Comparison of ENCODE assay signal across 22 cellular contexts in genomic region chr10:133129854-133130495, GRCh38. TPM values are rescaled to one million over a fixed set of nuclear protein-coding genes. Genes with fewer than 3 reads are reported as not detected.
DNase-seq lines count a peak whose midpoint lies in the region; ATAC-seq and TF ChIP-seq lines count a peak whose summit lies in the region.
"Had no signal": no experiment of that assay in that cellular context is flagged by ENCODE, and none has a peak within 500 bp of the region (broad histone marks: within the 10 kb centered on the region; RNA-seq: fewer than 3 reads in every experiment).

No MANE protein-coding gene starts in this region.

- BruUV-seq in IMR-90 (replicated peaks; lab: Mats Ljungman, UMichigan), result no TSS peak

- no peak overlapping the region for H3K14ac ChIP-seq in IMR-90 (replicated peaks; ENCODE audit: low read depth, low read length)

- no peak overlapping the region for H3K4me3 ChIP-seq in IMR-90 (ENCODE audit: insufficient read depth, low read depth, low read length)
- H3K4me3 ChIP-seq in upper lobe of left lung, result no peak overlapping the region
- no peak overlapping the region for H3K4me3 ChIP-seq in ascending aorta

- TF ChIP-seq RAD21 in IMR-90 (IDR thresholded peaks at IDR 0.05; ENCODE audit: low read length), result no peak

- POLR2A ChIA-PET in IMR-90 (lab: Charles Lee; ENCODE audit: unreplicated experiment), result no interaction called here
- POLR2A ChIA-PET in RWPE1 (lab: Yijun Ruan, JAX; ENCODE audit: low non-redundant PET), result no interaction called here

- 51% methylated on average over 11 of the region's 20 CpGs; no CpG with 5 or more reads in 1 of the 2 experiments for WGBS in IMR-90 (ENCODE audit: extremely low coverage in 2 of 2, insufficient read length in 1 of 2), 2 experiments
- 66 to 75% methylated on average over 15 to 20 of the region's 20 CpGs for WGBS in upper lobe of left lung, 2 donors

- no peak overlapping the region for H3K4ac ChIP-seq in IMR-90 (ENCODE audit: low read depth, low read length)

- H2AK5ac ChIP-seq in IMR-90 (ENCODE audit: low read depth, low read length), result no peak overlapping the region

- peak overlapping the region; percentile 43 for H2AFZ ChIP-seq in IMR-90 (replicated peaks; ENCODE audit: low read length, poor library complexity)

- no peak overlapping the region for H4K5ac ChIP-seq in IMR-90 (ENCODE audit: low read depth, low read length)

- no peak overlapping the region for H3K9ac ChIP-seq in IMR-90 (ENCODE audit: low read depth, low read length)

- H3K4me1 ChIP-seq in IMR-90 (ENCODE audit: control insufficient read depth, insufficient read depth, low read length) (no peaks in the 10 kb centered on the region), upper lobe of left lung (no peaks in the 10 kb centered on the region), ascending aorta (no peaks in the 10 kb centered on the region)

- H3K79me1 ChIP-seq in IMR-90 (ENCODE audit: low read depth in 1 of 2, low read length in 2 of 2), result no peaks in the 10 kb centered on the region

- TF ChIP-seq CTCF in IMR-90 (conservative IDR thresholded peaks at IDR 0.05; ENCODE audit: low read depth, low read length) (no peak), upper lobe of left lung (IDR thresholded peaks at IDR 0.05) (no peak), RWPE1 (conservative IDR thresholded peaks at IDR 0.05; ENCODE audit: low read depth) (no peak), ascending aorta (IDR thresholded peaks at IDR 0.05) (no peak)

- in situ Hi-C loops in IMR-90 (cut with MboI; ENCODE audit: low sequenced_read_pairs), result loop anchor here (25.0 kb wide), 1 partner anchor 468 kb away; no protein-coding TSS in a partner anchor

- H4K8ac ChIP-seq in IMR-90 (ENCODE audit: low read depth in 2 of 2, low read length in 2 of 2), result no peak overlapping the region

- no peak overlapping the region for H2BK120ac ChIP-seq in IMR-90 (ENCODE audit: low read depth, low read length)

- peaks cover 1% of the 10 kb centered on the region; the same call in 1 of the 2 replicates for H3K9me3 ChIP-seq in IMR-90 (ENCODE audit: control insufficient read depth, insufficient read depth, low read length)
- H3K9me3 ChIP-seq in upper lobe of left lung, result peaks cover 0 to 4% (median 0%) of the 10 kb centered on the region in 4 donors
- H3K9me3 ChIP-seq in ascending aorta, result no peaks in the 10 kb centered on the region

- CTCF ChIA-PET in IMR-90 (lab: Yijun Ruan, JAX) (no interaction called here), RWPE1 (lab: Yijun Ruan, JAX) (interaction anchor here (0.6 kb wide), 1 partner anchor 222 kb away, joined by 4 read pairs; no protein-coding TSS in a partner anchor)

- H2BK20ac ChIP-seq in IMR-90 (ENCODE audit: low read depth, low read length), result no peak overlapping the region

- intact Hi-C loops in cardiac septum (cut with DNase I) (no loop called here), Right ventricle myocardium inferior (cut with DNase I) (loop anchor here (10.0 kb wide), 1 partner anchor 225 kb away; no protein-coding TSS in a partner anchor), IMR-90 (cut with micrococcal nuclease) (no loop called here), ascending aorta (cut with DNase I) (no loop called here)

- no peaks in the 10 kb centered on the region for H3K9me1 ChIP-seq in IMR-90 (ENCODE audit: insufficient read depth, low read length)

- H3K36me3 ChIP-seq in IMR-90 (ENCODE audit: control insufficient read depth, insufficient read depth, low read length) (no peaks in the 10 kb centered on the region), upper lobe of left lung (no peaks in the 10 kb centered on the region), ascending aorta (no peaks in the 10 kb centered on the region)

- H3K18ac ChIP-seq in IMR-90 (ENCODE audit: low read depth, low read length), result no peak overlapping the region

- TF ChIP-seq EP300 in upper lobe of left lung (IDR thresholded peaks at IDR 0.05), result no peak

- no peak overlapping the region for H2BK15ac ChIP-seq in IMR-90 (ENCODE audit: low read depth, low read length)

- no peak overlapping the region for H3K56ac ChIP-seq in IMR-90 (ENCODE audit: extremely low read depth, insufficient read depth, low read length)

- H4K91ac ChIP-seq in IMR-90 (ENCODE audit: insufficient read depth, low read depth, low read length), result no peak overlapping the region

- H3K27me3 ChIP-seq in IMR-90 (ENCODE audit: control insufficient read depth, insufficient read depth, low read length) (peaks cover 2% of the 10 kb centered on the region; the same call in 1 of the 2 replicates), upper lobe of left lung (no peaks in the 10 kb centered on the region), ascending aorta (no peaks in the 10 kb centered on the region)

- no peak overlapping the region for H3K4me2 ChIP-seq in IMR-90 (ENCODE audit: low read depth, low read length)

- H3K23ac ChIP-seq in IMR-90 (ENCODE audit: low read depth, low read length), result no peak overlapping the region

- ATAC-seq in Right ventricle myocardium inferior (no peak), IMR-90 (ENCODE audit: low read depth) (no peak), left lobe of liver (no peak), upper lobe of left lung (ENCODE audit: low FRiP score in 2 of 2) (no peak), GM21737 (IDR thresholded peaks at IDR 0.05; ENCODE audit: unreplicated experiment) (no peak)

- dilution Hi-C loops in IMR-90 (cut with HindIII; ENCODE audit: low sequenced_read_pairs, unreplicated experiment), result no loop called here

- H4K20me1 ChIP-seq in IMR-90 (ENCODE audit: insufficient read depth, low read length), result no peaks in the 10 kb centered on the region

- TF ChIP-seq POLR2A in IMR-90 (IDR thresholded peaks at IDR 0.05; ENCODE audit: low read depth, low read length) (no peak), upper lobe of left lung (IDR thresholded peaks at IDR 0.05) (no peak)

- peak; percentile 49 for DNase-seq in cardiac septum (ENCODE audit: low spot score)
- no peak for DNase-seq in Right ventricle myocardium inferior (ENCODE audit: missing footprints)
- DNase-seq in IMR-90, result no peak
- peak; percentile 37 for DNase-seq in left lobe of liver (ENCODE audit: low spot score)
- DNase-seq in upper lobe of left lung, result peak; percentile 14 to 67
- DNase-seq in RWPE1 (ENCODE audit: low spot score), result no peak
- DNase-seq in ascending aorta (ENCODE audit: low spot score in 2 of 2), result no peak
- DNase-seq: CD4-positive, alpha-beta memory T cell; DMS153; NCI-H1105; NCI-H146; NCI-H2029 treated with DMSO at 0.1 percent for 48 hours; NCI-H226; NCI-H510A treated with DMSO at 0.1 percent for 48 hours; NCI-H748 treated with DMSO at 0.1 percent for 48 hours had no signal

- H3K27ac ChIP-seq in IMR-90 (ENCODE audit: insufficient read depth, low read length) (no peak overlapping the region), upper lobe of left lung (no peak overlapping the region), RWPE1 (no peak overlapping the region), ascending aorta (no peak overlapping the region)

- H2AK9ac ChIP-seq in IMR-90 (replicated peaks; ENCODE audit: low read depth, low read length, poor library complexity), result no peak overlapping the region

- no peak overlapping the region for H2BK5ac ChIP-seq in IMR-90 (ENCODE audit: low read depth, low read length, poor library complexity, severe bottlenecking)

TF ChIP-seq in IMR-90, 13 proteins besides CTCF, POLR2A, EP300 and RAD21:
- TF ChIP-seq MXI1 (IDR thresholded peaks at IDR 0.05; ENCODE audit: borderline replicate concordance, low read depth, low read length) (no peak), RFX5 (IDR thresholded peaks at IDR 0.05; ENCODE audit: low read depth, low read length) (no peak), RCOR1 (IDR thresholded peaks at IDR 0.05; ENCODE audit: insufficient replicate concordance, low read length) (no peak)

RNA-seq across cellular contexts. Expression of gene KNDC1, which starts 30.0 kb away (rescaled TPM):
- total RNA-seq in cardiac septum (0.05 TPM), Right ventricle myocardium inferior (not detected), IMR-90 (2012; rRNA removed) (0.18 and 0.56 TPM in 2 replicates), left lobe of liver (8.5 TPM), upper lobe of left lung (10 to 100 TPM in 4 of 6 donors, 1 to 10 TPM in 2; 7.1 to 30.3 (median 15.5) TPM), ascending aorta (0.21 TPM)
- 1.1 TPM in 2 replicates for polyA plus RNA-seq in IMR-90 (2012; rRNA removed)
- 0.48 and 1.4 TPM in 2 replicates for polyA plus RNA-seq in IMR-90 (2012; cell fraction: cytosol; rRNA removed)
- polyA plus RNA-seq in IMR-90 (2012; cell fraction: nucleus; rRNA removed; ENCODE audit: low replicate concordance), result 1.9 and 4.0 TPM in 2 replicates
- total RNA-seq: Daoy, HT1080 had no signal

RNA-seq across cellular contexts. Expression of gene ADGRA1, which starts 42.3 kb away (rescaled TPM):
- total RNA-seq in cardiac septum (0.19 TPM), Right ventricle myocardium inferior (not detected), IMR-90 (2012; rRNA removed) (not detected in 2 replicates), left lobe of liver (0.83 TPM), upper lobe of left lung (1 to 10 TPM in 1 of 6 donors, under 1 TPM in 4, not detected in 1; 0.30 to 1.0 (median 0.39) TPM), ascending aorta (not detected)
- not detected in 2 replicates for polyA plus RNA-seq in IMR-90 (2012; rRNA removed)
- not detected in 2 replicates for polyA plus RNA-seq in IMR-90 (2012; cell fraction: cytosol; rRNA removed)
- 0.03 TPM in 1 of 2 replicates, not detected in the other for polyA plus RNA-seq in IMR-90 (2012; cell fraction: nucleus; rRNA removed; ENCODE audit: low replicate concordance)
- total RNA-seq: CD4-positive, alpha-beta memory T cell; Daoy; H4; HT1080; SK-MEL-5 had no signal
- polyA plus RNA-seq: BJ; CD4-positive, alpha-beta memory T cell; IgD-negative memory B cell had no signal

Comparison
In these comparisons a context has a peak if more than half of its experiments do, and no peak if none do; other contexts are left out.
1. DNase-seq: peak in cardiac septum (single experiment), left lobe of liver (single experiment) and upper lobe of left lung (2 of 2); none in Right ventricle myocardium inferior (single experiment), IMR-90 (single experiment), RWPE1 (single experiment) and ascending aorta (0 of 2).